ENCODE assay signal across 8 cellular contexts in genomic region chr17:62965149-62965648, GRCh38. TPM values are rescaled to one million over a fixed set of nuclear protein-coding genes. Genes with fewer than 3 reads are reported as not detected.
A peak's percentile ranks its signal among the peaks of the same experiment; 100 is the strongest.
DNase-seq lines count a peak whose midpoint lies in the region; ATAC-seq and TF ChIP-seq lines count a peak whose summit lies in the region.

No MANE protein-coding gene starts in this region.

- H3K9me3 ChIP-seq in ectodermal cell (ENCODE audit: control insufficient read depth, low read length) = no peaks in the 10 kb centered on the region
- H3K9me3 ChIP-seq in parathyroid adenoma (ENCODE audit: control insufficient read depth, low read length) = no peaks in the 10 kb centered on the region

- TF ChIP-seq CTCF in parathyroid adenoma (IDR thresholded peaks at IDR 0.05) (no peak), GM13977 (IDR thresholded peaks at IDR 0.05; ENCODE audit: extremely low read depth, insufficient read depth, missing control alignments) (no peak)

- H3K9ac ChIP-seq in parathyroid adenoma = no peak overlapping the region

- H3K36me3 ChIP-seq in ectodermal cell (ENCODE audit: control insufficient read depth, insufficient read depth, low read length) = no peaks in the 10 kb centered on the region
- H3K36me3 ChIP-seq in parathyroid adenoma (ENCODE audit: control insufficient read depth, insufficient read depth, low read length) = no peaks in the 10 kb centered on the region

- H3K27ac ChIP-seq in ectodermal cell (ENCODE audit: insufficient read depth, low read depth, low read length, poor library complexity, severe bottlenecking) = no peak overlapping the region
- H3K27ac ChIP-seq in parathyroid adenoma = peak overlapping the region; percentile 78

- WGBS in ectodermal cell, 2 experiments = 82 to 84% methylated on average over 19 of the region's 19 CpGs

- peak overlapping the region; percentile 85 for H2AFZ ChIP-seq in parathyroid adenoma

- H3K4me3 ChIP-seq in ectodermal cell (ENCODE audit: insufficient read depth, low read depth, low read length) (peak overlapping the region; percentile 45), parathyroid adenoma (ENCODE audit: low read depth, low read length) (peak overlapping the region; percentile 69)

- H3K4me1 ChIP-seq in ectodermal cell (ENCODE audit: control insufficient read depth, insufficient read depth, low read length) (peaks cover 9% of the 10 kb centered on the region), parathyroid adenoma (peaks cover 6% of the 10 kb centered on the region)

- in situ Hi-C loops in GM13977 (cut with MboI; ENCODE audit: low pct_unique_long_range_greater_than_20kb, low sequenced_read_pairs, unreplicated experiment) = loop anchor here (25.0 kb wide), 1 partner anchor 253 kb away; no protein-coding TSS in a partner anchor

- ATAC-seq in GM19395 (IDR thresholded peaks at IDR 0.05; ENCODE audit: unreplicated experiment) = peak; percentile 3

- peaks cover 9% of the 10 kb centered on the region for H3K79me2 ChIP-seq in parathyroid adenoma

- peak overlapping the region; percentile 82 for H3K4me2 ChIP-seq in parathyroid adenoma (ENCODE audit: low read length)

- DNase-seq in SW480 (ENCODE audit: low spot score) (peak; percentile 32), C1 segment of cervical spinal cord (lab: John Stamatoyannopoulos, UW) (no peak), SK-N-DZ (ENCODE audit: low spot score) (no peak), GM13977 (ENCODE audit: low spot score) (no peak)
- DNase-seq in effector CD8-positive, alpha-beta T cell (lab: John Stamatoyannopoulos, UW) = no peak

- H3K27me3 ChIP-seq in ectodermal cell (ENCODE audit: control insufficient read depth, insufficient read depth, low read length, poor library complexity, severe bottlenecking) (peaks cover 32% of the 10 kb centered on the region), parathyroid adenoma (ENCODE audit: control insufficient read depth, insufficient read depth, low read length) (no peaks in the 10 kb centered on the region)

RNA-seq across cellular contexts. Expression of gene TANC2, which starts 0.8 kb away (rescaled TPM):
- 12.6 TPM for polyA plus RNA-seq in ectodermal cell (2013, experiment 1 of 4)
- polyA plus RNA-seq in ectodermal cell (2013, experiment 2 of 4) = 16.1 TPM
- polyA plus RNA-seq in ectodermal cell (2013, experiment 3 of 4) = 14.3 TPM
- 14.8 TPM for polyA plus RNA-seq in ectodermal cell (2013, experiment 4 of 4)
- 1.00 and 1.2 TPM in 2 replicates for polyA plus RNA-seq in SK-N-DZ (2014; cell fraction: cytosol; rRNA removed)
- 0.86 and 2.2 TPM in 2 replicates for polyA plus RNA-seq in SK-N-DZ (2014; cell fraction: nucleus; rRNA removed)
